ENCODE assay signal across 21 cellular contexts in the genomic region with DNA sequence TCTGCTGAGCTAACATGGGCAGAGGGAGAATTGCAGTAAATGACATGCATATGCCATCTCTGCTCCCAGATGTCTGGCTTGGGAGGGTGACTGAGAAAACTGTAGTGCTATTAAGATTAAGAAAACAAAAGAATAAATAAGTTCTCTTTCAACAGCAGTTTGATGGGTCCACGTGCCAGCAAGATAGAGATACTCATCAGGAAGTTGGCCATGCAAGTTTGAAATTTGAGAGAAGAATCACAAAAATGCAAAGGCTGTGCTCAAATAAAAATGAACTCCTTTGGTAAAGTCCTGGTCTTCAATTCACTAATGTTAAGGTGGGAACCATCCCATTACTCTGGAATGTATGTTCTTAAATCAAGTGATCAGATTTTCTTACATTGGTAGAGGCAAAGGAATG.
"Had no signal": no experiment of that assay in that cellular context is flagged by ENCODE, and none has a peak within 500 bp of the region (broad histone marks: within the 10 kb centered on the region; RNA-seq: fewer than 3 reads in every experiment).

No MANE protein-coding gene starts in this region.

- H3K9me3 Mint-ChIP-seq: activated CD4-positive, alpha-beta T cell treated with anti-CD3 and anti-CD28 coated beads, Interleukin-2, amount 10 ng/mL, durations not matched to agents 24 days and 14 days; activated naive CD8-positive, alpha-beta T cell treated with anti-CD3 and anti-CD28 coated beads for 36 hours; activated T-helper 1 cell treated with anti-CD3 and anti-CD28 coated beads, Interleukin-12 subunit alpha, Interleukin-12 subunit beta, Interleukin-2, Interleukin-4 antibody, amounts not matched to agents 30 ng/mL and 10 ng/mL and 1 ng/mL, durations not matched to agents 14 hours and 24 hours and 36 hours; brain; central memory CD8-positive, alpha-beta T cell; naive thymus-derived CD4-positive, alpha-beta T cell; stimulated activated memory B cell treated with anti-CD40 and anti-IgM and Interleukin-4, amounts not matched to agents 10 μg/mL and 1 μg/mL and 100 μg/mL, for 72 hours had no signal

- FAIRE-seq: TTC549 had no signal

- H3K4me2 ChIP-seq: hepatocyte had no signal

- ATAC-seq: activated CD8-positive, alpha-beta T cell treated with anti-CD3 and anti-CD28 coated beads, Interleukin-2, amount 10 ng/mL, durations not matched to agents 7 days and 5 days; left lung; naive thymus-derived CD4-positive, alpha-beta T cell; stimulated activated memory B cell treated with anti-CD40 and anti-IgM and Interleukin-4, amounts not matched to agents 10 μg/mL and 1 μg/mL and 100 μg/mL, for 72 hours had no signal

- H2AFZ ChIP-seq: hepatocyte, parathyroid adenoma had no signal

- H3K27me3 Mint-ChIP-seq: activated CD4-positive, alpha-beta T cell treated with anti-CD3 and anti-CD28 coated beads, Interleukin-2, amount 10 ng/mL, durations not matched to agents 24 days and 14 days; activated naive CD8-positive, alpha-beta T cell treated with anti-CD3 and anti-CD28 coated beads for 36 hours; brain; central memory CD8-positive, alpha-beta T cell; naive thymus-derived CD4-positive, alpha-beta T cell; stimulated activated memory B cell treated with anti-CD40 and anti-IgM and Interleukin-4, amounts not matched to agents 10 μg/mL and 1 μg/mL and 100 μg/mL, for 72 hours had no signal

- H3K4me3 Mint-ChIP-seq: activated CD4-positive, alpha-beta T cell treated with anti-CD3 and anti-CD28 coated beads, Interleukin-2, amount 10 ng/mL, durations not matched to agents 24 days and 14 days; activated CD8-positive, alpha-beta T cell treated with anti-CD3 and anti-CD28 coated beads, Interleukin-2, amount 10 ng/mL, durations not matched to agents 7 days and 5 days; activated naive CD8-positive, alpha-beta T cell treated with anti-CD3 and anti-CD28 coated beads for 36 hours; activated T-helper 1 cell treated with anti-CD3 and anti-CD28 coated beads, Interleukin-12 subunit alpha, Interleukin-12 subunit beta, Interleukin-2, Interleukin-4 antibody, amounts not matched to agents 30 ng/mL and 10 ng/mL and 1 ng/mL, durations not matched to agents 14 hours and 24 hours and 36 hours; central memory CD8-positive, alpha-beta T cell; naive thymus-derived CD4-positive, alpha-beta T cell; stimulated activated memory B cell treated with anti-CD40 and anti-IgM and Interleukin-4, amounts not matched to agents 10 μg/mL and 1 μg/mL and 100 μg/mL, for 72 hours had no signal

- H3K9ac ChIP-seq: parathyroid adenoma had no signal

- H3K27me3 ChIP-seq: hepatocyte, left lung, sigmoid colon, tibial nerve had no signal

- H3K4me3 ChIP-seq: hepatocyte, left lung, sigmoid colon, tibial nerve had no signal

- H3K27ac ChIP-seq: hepatocyte, left lung, parathyroid adenoma, sigmoid colon, tibial nerve had no signal

- H3K9me3 ChIP-seq: left lung, sigmoid colon, tibial nerve had no signal

- H3K79me2 ChIP-seq: parathyroid adenoma had no signal

- H3K27ac Mint-ChIP-seq: activated CD4-positive, alpha-beta T cell treated with anti-CD3 and anti-CD28 coated beads, Interleukin-2, amount 10 ng/mL, durations not matched to agents 24 days and 14 days; activated CD8-positive, alpha-beta T cell treated with anti-CD3 and anti-CD28 coated beads, Interleukin-2, amount 10 ng/mL, durations not matched to agents 7 days and 5 days; activated naive CD8-positive, alpha-beta T cell treated with anti-CD3 and anti-CD28 coated beads for 36 hours; activated T-helper 1 cell treated with anti-CD3 and anti-CD28 coated beads, Interleukin-12 subunit alpha, Interleukin-12 subunit beta, Interleukin-2, Interleukin-4 antibody, amounts not matched to agents 30 ng/mL and 10 ng/mL and 1 ng/mL, durations not matched to agents 14 hours and 24 hours and 36 hours; stimulated activated memory B cell treated with anti-CD40 and anti-IgM and Interleukin-4, amounts not matched to agents 10 μg/mL and 1 μg/mL and 100 μg/mL, for 72 hours had no signal

- H3K4me1 ChIP-seq: parathyroid adenoma had no signal

- DNase-seq: activated CD4-positive, alpha-beta T cell treated with anti-CD3 and anti-CD28 coated beads, Interleukin-2, amount 10 ng/mL, durations not matched to agents 24 days and 14 days; activated CD4-positive, CD25-positive, alpha-beta regulatory T cell; activated CD8-positive, alpha-beta memory T cell treated with anti-CD3 and anti-CD28 coated beads, Interleukin-2, amount 50 U/mL, for 4 hours; activated CD8-positive, alpha-beta T cell treated with anti-CD3 and anti-CD28 coated beads, Interleukin-2, amount 10 ng/mL, durations not matched to agents 7 days and 5 days; activated naive CD8-positive, alpha-beta T cell treated with anti-CD3 and anti-CD28 coated beads for 36 hours; erythroblast; kidney; left lung; mammary epithelial cell; naive thymus-derived CD4-positive, alpha-beta T cell; sigmoid colon; stimulated activated CD4-positive, alpha-beta T cell treated with anti-CD3 and anti-CD28 coated beads, Interleukin-12 subunit alpha, Interleukin-12 subunit beta, amount 100 ng/mL, for 4 hours; stimulated activated CD4-positive, alpha-beta T cell treated with anti-CD3 and anti-CD28 coated beads, Interleukin-2, amount 100 ng/mL, for 24 hours had no signal
